In the genomic region with DNA sequence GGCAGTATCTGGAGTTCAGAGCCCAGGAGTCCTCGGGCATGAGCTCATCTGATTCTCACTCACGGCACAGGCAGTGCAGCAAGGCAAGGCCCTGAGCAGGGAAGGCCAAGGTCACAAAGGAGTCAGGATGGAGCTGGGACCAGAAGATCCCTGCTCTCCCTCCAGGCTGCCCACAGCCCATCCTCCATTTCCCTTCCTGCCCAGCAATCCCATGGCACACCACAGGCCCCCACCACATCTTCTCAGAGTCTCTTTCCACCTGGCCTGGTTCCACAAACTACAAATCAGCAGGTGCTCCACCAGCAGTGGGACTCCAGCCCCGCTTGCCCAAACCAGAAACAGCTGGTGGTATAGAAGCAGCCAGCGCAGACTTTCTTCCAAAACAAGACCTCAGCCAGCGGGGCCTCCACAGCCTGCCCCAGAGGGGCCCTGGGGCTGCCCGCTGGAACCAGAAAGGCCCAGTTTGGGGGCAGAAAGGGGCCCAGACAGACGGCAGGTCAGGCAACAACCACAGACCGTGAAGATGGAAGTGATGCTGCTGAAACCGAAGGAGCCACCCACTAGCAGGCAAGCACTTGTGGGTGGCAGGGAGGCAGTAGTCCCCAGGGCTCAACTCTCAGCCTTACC, we compare ENCODE assay signal across 1 cellular context.
TF ChIP-seq lines count a peak whose summit lies in the region.

No MANE protein-coding gene starts in this region.

TF ChIP-seq in GM23338, 12 proteins besides CTCF, POLR2A, EP300 and RAD21 (continued from another document):
- TF ChIP-seq, protein P1, sequence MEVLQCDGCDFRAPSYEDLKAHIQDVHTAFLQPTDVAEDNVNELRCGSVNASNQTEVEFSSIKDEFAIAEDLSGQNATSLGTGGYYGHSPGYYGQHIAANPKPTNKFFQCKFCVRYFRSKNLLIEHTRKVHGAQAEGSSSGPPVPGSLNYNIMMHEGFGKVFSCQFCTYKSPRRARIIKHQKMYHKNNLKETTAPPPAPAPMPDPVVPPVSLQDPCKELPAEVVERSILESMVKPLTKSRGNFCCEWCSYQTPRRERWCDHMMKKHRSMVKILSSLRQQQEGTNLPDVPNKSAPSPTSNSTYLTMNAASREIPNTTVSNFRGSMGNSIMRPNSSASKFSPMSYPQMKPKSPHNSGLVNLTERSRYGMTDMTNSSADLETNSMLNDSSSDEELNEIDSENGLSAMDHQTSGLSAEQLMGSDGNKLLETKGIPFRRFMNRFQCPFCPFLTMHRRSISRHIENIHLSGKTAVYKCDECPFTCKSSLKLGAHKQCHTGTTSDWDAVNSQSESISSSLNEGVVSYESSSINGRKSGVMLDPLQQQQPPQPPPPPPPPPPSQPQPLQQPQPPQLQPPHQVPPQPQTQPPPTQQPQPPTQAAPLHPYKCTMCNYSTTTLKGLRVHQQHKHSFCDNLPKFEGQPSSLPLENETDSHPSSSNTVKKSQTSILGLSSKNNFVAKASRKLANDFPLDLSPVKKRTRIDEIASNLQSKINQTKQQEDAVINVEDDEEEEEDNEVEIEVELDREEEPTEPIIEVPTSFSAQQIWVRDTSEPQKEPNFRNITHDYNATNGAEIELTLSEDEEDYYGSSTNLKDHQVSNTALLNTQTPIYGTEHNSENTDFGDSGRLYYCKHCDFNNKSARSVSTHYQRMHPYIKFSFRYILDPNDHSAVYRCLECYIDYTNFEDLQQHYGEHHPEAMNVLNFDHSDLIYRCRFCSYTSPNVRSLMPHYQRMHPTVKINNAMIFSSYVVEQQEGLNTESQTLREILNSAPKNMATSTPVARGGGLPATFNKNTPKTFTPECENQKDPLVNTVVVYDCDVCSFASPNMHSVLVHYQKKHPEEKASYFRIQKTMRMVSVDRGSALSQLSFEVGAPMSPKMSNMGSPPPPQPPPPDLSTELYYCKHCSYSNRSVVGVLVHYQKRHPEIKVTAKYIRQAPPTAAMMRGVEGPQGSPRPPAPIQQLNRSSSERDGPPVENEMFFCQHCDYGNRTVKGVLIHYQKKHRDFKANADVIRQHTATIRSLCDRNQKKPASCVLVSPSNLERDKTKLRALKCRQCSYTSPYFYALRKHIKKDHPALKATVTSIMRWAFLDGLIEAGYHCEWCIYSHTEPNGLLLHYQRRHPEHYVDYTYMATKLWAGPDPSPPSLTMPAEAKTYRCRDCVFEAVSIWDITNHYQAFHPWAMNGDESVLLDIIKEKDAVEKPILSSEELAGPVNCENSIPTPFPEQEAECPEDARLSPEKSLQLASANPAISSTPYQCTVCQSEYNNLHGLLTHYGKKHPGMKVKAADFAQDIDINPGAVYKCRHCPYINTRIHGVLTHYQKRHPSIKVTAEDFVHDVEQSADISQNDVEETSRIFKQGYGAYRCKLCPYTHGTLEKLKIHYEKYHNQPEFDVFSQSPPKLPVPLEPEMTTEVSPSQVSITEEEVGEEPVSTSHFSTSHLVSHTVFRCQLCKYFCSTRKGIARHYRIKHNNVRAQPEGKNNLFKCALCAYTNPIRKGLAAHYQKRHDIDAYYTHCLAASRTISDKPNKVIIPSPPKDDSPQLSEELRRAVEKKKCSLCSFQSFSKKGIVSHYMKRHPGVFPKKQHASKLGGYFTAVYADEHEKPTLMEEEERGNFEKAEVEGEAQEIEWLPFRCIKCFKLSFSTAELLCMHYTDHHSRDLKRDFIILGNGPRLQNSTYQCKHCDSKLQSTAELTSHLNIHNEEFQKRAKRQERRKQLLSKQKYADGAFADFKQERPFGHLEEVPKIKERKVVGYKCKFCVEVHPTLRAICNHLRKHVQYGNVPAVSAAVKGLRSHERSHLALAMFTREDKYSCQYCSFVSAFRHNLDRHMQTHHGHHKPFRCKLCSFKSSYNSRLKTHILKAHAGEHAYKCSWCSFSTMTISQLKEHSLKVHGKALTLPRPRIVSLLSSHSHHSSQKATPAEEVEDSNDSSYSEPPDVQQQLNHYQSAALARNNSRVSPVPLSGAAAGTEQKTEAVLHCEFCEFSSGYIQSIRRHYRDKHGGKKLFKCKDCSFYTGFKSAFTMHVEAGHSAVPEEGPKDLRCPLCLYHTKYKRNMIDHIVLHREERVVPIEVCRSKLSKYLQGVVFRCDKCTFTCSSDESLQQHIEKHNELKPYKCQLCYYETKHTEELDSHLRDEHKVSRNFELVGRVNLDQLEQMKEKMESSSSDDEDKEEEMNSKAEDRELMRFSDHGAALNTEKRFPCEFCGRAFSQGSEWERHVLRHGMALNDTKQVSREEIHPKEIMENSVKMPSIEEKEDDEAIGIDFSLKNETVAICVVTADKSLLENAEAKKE (CRISPR knock-in tag; IDR thresholded peaks at IDR 0.05), result no peak
- TF ChIP-seq NANOG (IDR thresholded peaks at IDR 0.05; ENCODE audit: borderline replicate concordance), result no peak
- no peak for TF ChIP-seq EZH2phosphoT487 (IDR thresholded peaks at IDR 0.05; ENCODE audit: unreplicated experiment)
- TF ChIP-seq ZNF331 (CRISPR knock-in tag; IDR thresholded peaks at IDR 0.05; ENCODE audit: low read depth), result no peak
- no peak for TF ChIP-seq STAT1 (IDR thresholded peaks at IDR 0.05; ENCODE audit: unreplicated experiment)
- TF ChIP-seq CREB1 (CRISPR knock-in tag; IDR thresholded peaks at IDR 0.05; ENCODE audit: low read depth), result no peak
- TF ChIP-seq POLR2AphosphoS5 (IDR thresholded peaks at IDR 0.05; ENCODE audit: low read depth), result no peak
- TF ChIP-seq, protein P2, sequence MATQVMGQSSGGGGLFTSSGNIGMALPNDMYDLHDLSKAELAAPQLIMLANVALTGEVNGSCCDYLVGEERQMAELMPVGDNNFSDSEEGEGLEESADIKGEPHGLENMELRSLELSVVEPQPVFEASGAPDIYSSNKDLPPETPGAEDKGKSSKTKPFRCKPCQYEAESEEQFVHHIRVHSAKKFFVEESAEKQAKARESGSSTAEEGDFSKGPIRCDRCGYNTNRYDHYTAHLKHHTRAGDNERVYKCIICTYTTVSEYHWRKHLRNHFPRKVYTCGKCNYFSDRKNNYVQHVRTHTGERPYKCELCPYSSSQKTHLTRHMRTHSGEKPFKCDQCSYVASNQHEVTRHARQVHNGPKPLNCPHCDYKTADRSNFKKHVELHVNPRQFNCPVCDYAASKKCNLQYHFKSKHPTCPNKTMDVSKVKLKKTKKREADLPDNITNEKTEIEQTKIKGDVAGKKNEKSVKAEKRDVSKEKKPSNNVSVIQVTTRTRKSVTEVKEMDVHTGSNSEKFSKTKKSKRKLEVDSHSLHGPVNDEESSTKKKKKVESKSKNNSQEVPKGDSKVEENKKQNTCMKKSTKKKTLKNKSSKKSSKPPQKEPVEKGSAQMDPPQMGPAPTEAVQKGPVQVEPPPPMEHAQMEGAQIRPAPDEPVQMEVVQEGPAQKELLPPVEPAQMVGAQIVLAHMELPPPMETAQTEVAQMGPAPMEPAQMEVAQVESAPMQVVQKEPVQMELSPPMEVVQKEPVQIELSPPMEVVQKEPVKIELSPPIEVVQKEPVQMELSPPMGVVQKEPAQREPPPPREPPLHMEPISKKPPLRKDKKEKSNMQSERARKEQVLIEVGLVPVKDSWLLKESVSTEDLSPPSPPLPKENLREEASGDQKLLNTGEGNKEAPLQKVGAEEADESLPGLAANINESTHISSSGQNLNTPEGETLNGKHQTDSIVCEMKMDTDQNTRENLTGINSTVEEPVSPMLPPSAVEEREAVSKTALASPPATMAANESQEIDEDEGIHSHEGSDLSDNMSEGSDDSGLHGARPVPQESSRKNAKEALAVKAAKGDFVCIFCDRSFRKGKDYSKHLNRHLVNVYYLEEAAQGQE (IDR thresholded peaks at IDR 0.05; ENCODE audit: unreplicated experiment), result no peak
